8 cellular contexts compared by ENCODE assay signal in the genomic region with DNA sequence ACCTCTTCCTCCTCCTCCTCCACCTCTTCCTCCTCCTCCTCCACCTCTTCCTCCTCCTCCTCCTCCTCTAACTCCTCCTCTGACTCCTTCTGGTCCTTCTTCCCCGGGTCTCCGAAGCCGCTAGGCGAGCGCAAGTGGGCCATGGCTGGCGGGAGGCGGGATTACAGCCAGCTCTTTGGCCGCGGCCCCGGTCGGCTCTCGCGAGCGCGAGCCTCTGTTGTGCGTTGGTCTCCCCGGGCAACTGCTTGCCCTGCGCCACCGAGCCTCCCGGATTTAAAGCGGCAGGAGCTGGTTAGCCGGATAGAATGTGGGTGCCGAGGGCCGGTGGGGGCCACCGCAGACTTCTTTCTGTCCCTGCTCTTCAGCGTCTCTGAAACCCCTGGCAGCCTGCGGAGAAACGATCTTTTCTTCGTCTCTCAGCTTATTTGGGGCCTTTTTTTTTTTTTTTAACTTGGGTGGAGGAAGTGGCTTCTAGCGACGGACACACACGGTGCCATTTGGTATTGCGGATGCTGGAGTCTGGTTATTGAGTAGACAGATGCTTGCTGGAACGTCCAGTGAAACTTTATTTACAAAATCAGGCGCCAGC. TPM values are rescaled to one million over a fixed set of nuclear protein-coding genes. Genes with fewer than 3 reads are reported as not detected.
DNase-seq lines count a peak whose midpoint lies in the region; ATAC-seq, FAIRE-seq and TF ChIP-seq lines count a peak whose summit lies in the region.

A gene (minus strand): TSS at position 165 of the 589 bp plus-strand sequence. CDS start 22 bp downstream, at position 143.

- H3K4me3 Mint-ChIP-seq in activated CD4-positive, alpha-beta T cell treated with anti-CD3 and anti-CD28 coated beads, Interleukin-2, amount 10 ng/mL, durations not matched to agents 7 days and 5 days, result peak within 1 kb of the TSS; percentile 98
- peak within 1 kb of the TSS; percentile 91 for H3K4me3 Mint-ChIP-seq in dendritic cell treated with granulocyte-macrophage colony-stimulating factor and Interleukin-4, amounts not matched to agents 40 ng/mL and 50 ng/mL, for 4 days

- POLR2A ChIA-PET in activated CD4-positive, alpha-beta T cell treated with anti-CD3 and anti-CD28 coated beads, Interleukin-2, amount 10 ng/mL, durations not matched to agents 7 days and 5 days (lab: Charles Lee), result interaction anchor here (0.6 to 1.1 kb wide), 6 partner anchors 58 to 161 kb away, joined by 3 to 8 read pairs (median 5); a partner anchor contains a TSS
- POLR2A ChIA-PET in HepG2 (lab: Yijun Ruan, JAX), result interaction anchor here (0.6 to 1.8 kb wide), 11 partner anchors 8 to 1300 kb away, joined by 3 to 14 read pairs (median 3); a partner anchor contains a TSS

- peak within 1 kb of the TSS; percentile 79 to 93 (median 85) for H3K9ac ChIP-seq in BLaER1 treated with 17β-estradiol and CSF1 and Interleukin-3, amounts not matched to agents 10 nM and 100 nM
- H3K9ac ChIP-seq in HepG2 (ENCODE audit: insufficient read depth, low read depth, low read length), result peak within 1 kb of the TSS; percentile 78

- TF ChIP-seq RAD21 in HepG2 (CRISPR knock-in tag; IDR thresholded peaks at IDR 0.05), result no peak

- BruUV-seq in HepG2 (replicated peaks; lab: Mats Ljungman, UMichigan), result no TSS peak

- no peaks in the 10 kb centered on the region for H3K27me3 ChIP-seq in BLaER1 treated with 17β-estradiol and CSF1 and Interleukin-3, amounts not matched to agents 10 nM and 100 nM
- no peaks in the 10 kb centered on the region; a peak in 1 of 5 replicates for H3K27me3 ChIP-seq in HepG2 (ENCODE audit: control insufficient read depth in 1 of 2, insufficient read depth in 2 of 2, low read length in 2 of 2)

- in situ Hi-C loops in HepG2 (cut with HindIII; ENCODE audit: extremely low pct_ligation_motif_present, low pct_unique_long_range_greater_than_20kb), result no loop called here

- peak; percentile 48 to 55; a peak in 3 of 4 replicates for TF ChIP-seq POLR2A in HepG2 (IDR thresholded peaks at IDR 0.05; ENCODE audit: insufficient read depth in 1 of 2, low read depth in 2 of 2, low read length in 2 of 2)

- peak within 1 kb of the TSS; percentile 61 to 74 (median 67) for H3K4me3 ChIP-seq in BLaER1 treated with 17β-estradiol and CSF1 and Interleukin-3, amounts not matched to agents 10 nM and 100 nM
- peak within 1 kb of the TSS; percentile 74 to 80 (median 76) for H3K4me3 ChIP-seq in HepG2 (replicated peaks in 1 of 3; ENCODE audit: insufficient read depth in 1 of 3, low read depth in 2 of 3, low read length in 3 of 3)

- CTCF ChIA-PET in activated CD4-positive, alpha-beta T cell treated with anti-CD3 and anti-CD28 coated beads, Interleukin-2, amount 10 ng/mL, durations not matched to agents 7 days and 5 days (lab: Charles Lee), result interaction anchor here (0.9 to 1.4 kb wide), 6 partner anchors 10 to 383 kb away, joined by 3 to 9 read pairs (median 4); a partner anchor contains a TSS
- CTCF ChIA-PET in HepG2 (lab: Yijun Ruan, JAX; ENCODE audit: low intra/inter-chr PET ratio, low total read pairs), result no interaction called here

- DNase-seq in GM19239 (ENCODE audit: insufficient read length, low spot score), result peak; percentile 82
- DNase-seq in NCI-H510A treated with DMSO at 0.1 percent for 48 hours (lab: John Stamatoyannopoulos, UW), result peak; percentile 79
- DNase-seq in activated CD4-positive, alpha-beta T cell treated with anti-CD3 and anti-CD28 coated beads, Interleukin-2, amount 10 ng/mL, durations not matched to agents 7 days and 5 days, result peak; percentile 88
- DNase-seq in HepG2 (ENCODE audit: low spot score), result peak; percentile 81
- peak; percentile 73 for DNase-seq in stimulated activated CD4-positive, alpha-beta T cell treated with anti-CD3 and anti-CD28 coated beads, Interleukin-4, amount 100 ng/mL, for 1 hour

- H3K4me1 ChIP-seq in BLaER1 treated with 17β-estradiol and CSF1 and Interleukin-3, amounts not matched to agents 10 nM and 100 nM, result peaks cover 22 to 39% (median 25%) of the 10 kb centered on the region in 10 experiments
- H3K4me1 ChIP-seq in HepG2 (ENCODE audit: insufficient read depth, low read length), result peaks cover 9% of the 10 kb centered on the region

- H3K9me3 Mint-ChIP-seq in activated CD4-positive, alpha-beta T cell treated with anti-CD3 and anti-CD28 coated beads, Interleukin-2, amount 10 ng/mL, durations not matched to agents 7 days and 5 days, result peaks cover 7% of the 10 kb centered on the region
- peaks cover 9% of the 10 kb centered on the region for H3K9me3 Mint-ChIP-seq in dendritic cell treated with granulocyte-macrophage colony-stimulating factor and Interleukin-4, amounts not matched to agents 40 ng/mL and 50 ng/mL, for 4 days

- intact Hi-C loops in dendritic cell treated with granulocyte-macrophage colony-stimulating factor and Interleukin-4, amounts not matched to agents 40 ng/mL and 50 ng/mL, for 4 days (cut with micrococcal nuclease), result loop anchor here (5.0 kb wide), 1 partner anchor 162 kb away; no protein-coding TSS in a partner anchor
- intact Hi-C loops in HepG2 (cut with micrococcal nuclease; ENCODE audit: unreplicated experiment), result loop anchor here (10.0 kb wide), 1 partner anchor 159 kb away; a partner anchor contains a TSS

- TF ChIP-seq EP300 in HepG2 (IDR thresholded peaks at IDR 0.05; ENCODE audit: low read depth in 2 of 2, low read length in 2 of 2), result no peak
- TF ChIP-seq EP300 in HepG2 (CRISPR knock-in tag; IDR thresholded peaks at IDR 0.05; ENCODE audit: borderline replicate concordance), result no peak

- H3K4me2 ChIP-seq in BLaER1 treated with 17β-estradiol and CSF1 and Interleukin-3, amounts not matched to agents 10 nM and 100 nM, result peak within 1 kb of the TSS; percentile 78 to 96 (median 90)
- H3K4me2 ChIP-seq in HepG2 (ENCODE audit: low read depth, low read length), result peak within 1 kb of the TSS; percentile 90

- H3K4me1 Mint-ChIP-seq in activated CD4-positive, alpha-beta T cell treated with anti-CD3 and anti-CD28 coated beads, Interleukin-2, amount 10 ng/mL, durations not matched to agents 7 days and 5 days, result peaks cover 28% of the 10 kb centered on the region
- H3K4me1 Mint-ChIP-seq in dendritic cell treated with granulocyte-macrophage colony-stimulating factor and Interleukin-4, amounts not matched to agents 40 ng/mL and 50 ng/mL, for 4 days (ENCODE audit: low read depth), result peaks cover 23% of the 10 kb centered on the region

- no peaks in the 10 kb centered on the region for H4K20me1 ChIP-seq in BLaER1 treated with 17β-estradiol and CSF1 and Interleukin-3, amounts not matched to agents 10 nM and 100 nM
- no peaks in the 10 kb centered on the region for H4K20me1 ChIP-seq in HepG2 (ENCODE audit: insufficient read depth, low read length)

- peak within 1 kb of the TSS; percentile 69 for H2AFZ ChIP-seq in HepG2 (ENCODE audit: low read length)

- H3K36me3 ChIP-seq in BLaER1 treated with 17β-estradiol and CSF1 and Interleukin-3, amounts not matched to agents 10 nM and 100 nM, result peaks cover 4 to 16% (median 11%) of the 10 kb centered on the region in 11 experiments; a peak in 17 of 22 replicates
- H3K36me3 ChIP-seq in HepG2 (replicated peaks in 1 of 2; ENCODE audit: control insufficient read depth in 1 of 2, insufficient read depth in 2 of 2, low read length in 2 of 2), result no peaks in the 10 kb centered on the region

- H3K36me3 Mint-ChIP-seq in activated CD4-positive, alpha-beta T cell treated with anti-CD3 and anti-CD28 coated beads, Interleukin-2, amount 10 ng/mL, durations not matched to agents 7 days and 5 days (ENCODE audit: low read depth), result peaks cover 19% of the 10 kb centered on the region
- H3K36me3 Mint-ChIP-seq in dendritic cell treated with granulocyte-macrophage colony-stimulating factor and Interleukin-4, amounts not matched to agents 40 ng/mL and 50 ng/mL, for 4 days (ENCODE audit: low read depth), result peaks cover 11% of the 10 kb centered on the region

- H3K27ac Mint-ChIP-seq in activated CD4-positive, alpha-beta T cell treated with anti-CD3 and anti-CD28 coated beads, Interleukin-2, amount 10 ng/mL, durations not matched to agents 7 days and 5 days, result peak within 1 kb of the TSS; percentile 98
- peak within 1 kb of the TSS; percentile 96 for H3K27ac Mint-ChIP-seq in dendritic cell treated with granulocyte-macrophage colony-stimulating factor and Interleukin-4, amounts not matched to agents 40 ng/mL and 50 ng/mL, for 4 days

- peak within 1 kb of the TSS; percentile 75 to 95 (median 84) for H3K27ac ChIP-seq in BLaER1 treated with 17β-estradiol and CSF1 and Interleukin-3, amounts not matched to agents 10 nM and 100 nM
- H3K27ac ChIP-seq in HepG2 (ENCODE audit: extremely low read length, insufficient read depth, low read length), result peak within 1 kb of the TSS; percentile 84

- H3K27me3 Mint-ChIP-seq in activated CD4-positive, alpha-beta T cell treated with anti-CD3 and anti-CD28 coated beads, Interleukin-2, amount 10 ng/mL, durations not matched to agents 7 days and 5 days, result peaks cover 13% of the 10 kb centered on the region
- H3K27me3 Mint-ChIP-seq in dendritic cell treated with granulocyte-macrophage colony-stimulating factor and Interleukin-4, amounts not matched to agents 40 ng/mL and 50 ng/mL, for 4 days, result no peaks in the 10 kb centered on the region

- peak; percentile 85 for FAIRE-seq in GM19239 (lab: Jason Lieb, UNC)
- FAIRE-seq in HepG2 (lab: Jason Lieb, UNC), result peak; percentile 67

- WGBS in HepG2 (ENCODE audit: low lambda C conversion rate), result under 1% methylated on average over 35 of the region's 35 CpGs

- H3K9me3 ChIP-seq in BLaER1 treated with 17β-estradiol and CSF1 and Interleukin-3, amounts not matched to agents 10 nM and 100 nM (replicated peaks in 1 of 11), result peaks cover 10 to 17% (median 14%) of the 10 kb centered on the region in 11 experiments; a peak in 18 of 22 replicates
- no peaks in the 10 kb centered on the region for H3K9me3 ChIP-seq in HepG2 (ENCODE audit: low read length)

- ATAC-seq in HG03442 (IDR thresholded peaks at IDR 0.05; ENCODE audit: unreplicated experiment) (peak; percentile 98), HepG2 (peak; percentile 100)

- H3K79me2 ChIP-seq in HepG2 (ENCODE audit: insufficient read depth, low read length), result no peaks in the 10 kb centered on the region

- TF ChIP-seq CTCF in HepG2 (CRISPR knock-in tag; IDR thresholded peaks at IDR 0.05), result peak; percentile 40; the same call in 1 of the 2 replicates

RNA-seq across cellular contexts. Expression of the gene that starts here (rescaled TPM):
- under 1 TPM; 0.50 to 0.81 TPM for total RNA-seq in activated CD4-positive, alpha-beta T cell treated with anti-CD3 and anti-CD28 coated beads, Interleukin-2, amount 10 ng/mL, durations not matched to agents 7 days and 5 days
- not detected in 2 replicates for total RNA-seq in HepG2 (2016; rRNA removed; fragmentation: Illumina TruSeq; extraction: Trizol)
- 0.18 TPM in 1 of 2 replicates, not detected in the other for total RNA-seq in HepG2 (2016; cell fraction: cytosol; rRNA removed; fragmentation: Illumina TruSeq; extraction: Trizol; ENCODE audit: low read depth)
- total RNA-seq in HepG2 (2016; cell fraction: insoluble cytoplasmic fraction; rRNA removed; fragmentation: Illumina TruSeq; extraction: Trizol), result 0.09 TPM in 1 of 2 replicates, not detected in the other
- 0.15 TPM in 1 of 2 replicates, not detected in the other for total RNA-seq in HepG2 (2016; cell fraction: membrane; rRNA removed; fragmentation: Illumina TruSeq; extraction: Trizol)
- 0.28 TPM in 1 of 2 replicates, not detected in the other for total RNA-seq in HepG2 (2016; cell fraction: nucleus; rRNA removed; fragmentation: Illumina TruSeq; extraction: Trizol)
- polyA plus RNA-seq in HepG2 (2011; rRNA removed), result 0.03 TPM in 1 of 2 replicates, not detected in the other
- 0.03 and 0.18 TPM in 2 replicates for polyA plus RNA-seq in HepG2 (2011; cell fraction: cytosol; rRNA removed)
- 0.10 and 0.48 TPM in 2 replicates for polyA plus RNA-seq in HepG2 (2011; cell fraction: nucleus; rRNA removed)
- polyA plus RNA-seq in HepG2 (2012), result 0.15 TPM in 1 of 2 replicates, not detected in the other
- not detected in 2 replicates for polyA plus RNA-seq in HepG2 (2016; cell fraction: cytosol; fragmentation: Illumina TruSeq; extraction: Trizol; ENCODE audit: low read depth)
- polyA plus RNA-seq in HepG2 (2016; cell fraction: insoluble cytoplasmic fraction; fragmentation: Illumina TruSeq; extraction: Trizol; ENCODE audit: low read depth), result not detected in 2 replicates
- polyA plus RNA-seq in HepG2 (2016; cell fraction: membrane; fragmentation: Illumina TruSeq; extraction: Trizol; ENCODE audit: low read depth), result not detected in 2 replicates
- polyA plus RNA-seq in HepG2 (2016; cell fraction: nucleus; fragmentation: Illumina TruSeq; extraction: Trizol; ENCODE audit: insufficient read depth, low read depth), result not detected in 2 replicates
- 0.09 and 0.32 TPM in 2 replicates for polyA minus RNA-seq in HepG2 (2011; rRNA and poly(A)+ RNA removed; ENCODE audit: low replicate concordance)
- 0.30 TPM in 1 of 2 replicates, not detected in the other for polyA minus RNA-seq in HepG2 (2011; cell fraction: cytosol; rRNA and poly(A)+ RNA removed)
- 0.26 and 0.50 TPM in 2 replicates for polyA minus RNA-seq in HepG2 (2011; cell fraction: nucleus; rRNA and poly(A)+ RNA removed)

Comparison
In these comparisons a context has a peak if more than half of its experiments do, and no peak if none do; other contexts are left out.
1. Peak in every context shown above with its lines: DNase-seq, ATAC-seq, H3K4me3 ChIP-seq and H3K27ac ChIP-seq.
2. Peak in DNase-seq in activated CD4-positive, alpha-beta T cell treated with anti-CD3 and anti-CD28 coated beads, Interleukin-2, amount 10 ng/mL, durations not matched to agents 7 days and 5 days; RNA of the gene not detected or under 1 TPM.
3. Peak in DNase-seq, ATAC-seq, H3K4me3 ChIP-seq, H3K27ac ChIP-seq, H3K9ac ChIP-seq and H3K4me2 ChIP-seq in HepG2; RNA of the gene not detected or under 1 TPM.